In genomic region chr2:235834781-235835180, GRCh38 we compare ENCODE assay signal across 26 cellular contexts.
"Had no signal": no experiment of that assay in that cellular context is flagged by ENCODE, and none has a peak within 500 bp of the region (broad histone marks: within the 10 kb centered on the region; RNA-seq: fewer than 3 reads in every experiment).

No MANE protein-coding gene starts in this region.

- ATAC-seq: activated CD4-positive, CD25-positive, alpha-beta regulatory T cell treated with anti-CD3 and anti-CD28 coated beads, Interleukin-2, amount 50 U/mL, for 24 hours; activated CD8-positive, alpha-beta T cell treated with anti-CD3 and anti-CD28 coated beads for 36 hours; activated T-cell treated with anti-CD3 and anti-CD28 coated beads, Interleukin-2, amount 50 U/mL, for 4 hours; activated T-helper 17 cell treated with anti-CD3 and anti-CD28 coated beads, Interleukin-2, amount 50 U/mL, for 72 hours; body of pancreas; gastroesophageal sphincter; T-helper 17 cell had no signal

- H3K4me1 ChIP-seq: adrenal gland, body of pancreas, colonic mucosa, gastroesophageal sphincter had no signal

- H3K27ac ChIP-seq: adrenal gland, body of pancreas, colonic mucosa, epithelial cell of prostate, esophagus squamous epithelium, gastroesophageal sphincter, WERI-Rb-1 had no signal

- H3K4me3 ChIP-seq: adrenal gland, body of pancreas, colonic mucosa, esophagus squamous epithelium, gastroesophageal sphincter had no signal

- H3K36me3 ChIP-seq: adrenal gland, colonic mucosa had no signal

- H3K9me3 ChIP-seq: adrenal gland, body of pancreas, colonic mucosa, esophagus squamous epithelium, gastroesophageal sphincter had no signal

- DNase-seq: activated B cell treated with CpG ODN at 0.5 μM for 24 hours; activated CD4-positive, alpha-beta T cell treated with anti-CD3 and anti-CD28 coated beads for 48 hours; activated CD4-positive, alpha-beta T cell treated with anti-CD3 and anti-CD28 coated beads, Interleukin-2, amount 50 U/mL, for 1 hour; activated CD4-positive, alpha-beta T cell treated with anti-CD3 and anti-CD28 coated beads, Interleukin-2, amount 50 U/mL, for 48 hours; activated CD8-positive, alpha-beta T cell treated with anti-CD3 and anti-CD28 coated beads for 36 hours; activated gamma-delta T cell; activated naive CD4-positive, alpha-beta T cell treated with anti-CD3 and anti-CD28 coated beads, Interleukin-2, amount 50 U/mL, for 16 hours; activated naive CD4-positive, alpha-beta T cell treated with Interleukin-2 at 50 U/mL for 16 hours; activated T-cell treated with anti-CD3 and anti-CD28 coated beads, Interleukin-2, amount 50 U/mL, for 4 hours; amygdala; body of pancreas; central memory CD4-positive, alpha-beta T cell; cerebellar nuclear complex; colonic mucosa; effector CD8-positive, alpha-beta T cell; esophagus squamous epithelium; foreskin melanocyte; T-helper 1 cell; T-helper 17 cell; T1000; WERI-Rb-1 had no signal
